9 cellular contexts compared by ENCODE assay signal in genomic region chr13:85806553-85807175, GRCh38. TPM values are rescaled to one million over a fixed set of nuclear protein-coding genes. Genes with fewer than 3 reads are reported as not detected.
A peak's percentile ranks its signal among the peaks of the same experiment; 100 is the strongest.
DNase-seq lines count a peak whose midpoint lies in the region; ATAC-seq, FAIRE-seq and TF ChIP-seq lines count a peak whose summit lies in the region.
"Had no signal": no experiment of that assay in that cellular context is flagged by ENCODE, and none has a peak within 500 bp of the region (broad histone marks: within the 10 kb centered on the region; RNA-seq: fewer than 3 reads in every experiment).

No MANE protein-coding gene starts in this region.

- H3K79me2 ChIP-seq in OCI-LY7 (ENCODE audit: insufficient read depth, low read depth, low read length), result no peaks in the 10 kb centered on the region

- ATAC-seq in activated T-cell treated with anti-CD3 and anti-CD28 coated beads, Interleukin-2, amount 50 U/mL, for 72 hours (replicated peaks in 1 of 2), result no peak

- peaks cover 6% of the 10 kb centered on the region for H3K9me3 Mint-ChIP-seq in osteocyte (ENCODE audit: unreplicated experiment)
- H3K9me3 Mint-ChIP-seq in activated T-cell treated with anti-CD3 and anti-CD28 coated beads, Interleukin-2, amount 50 U/mL, for 72 hours, result no peaks in the 10 kb centered on the region

- H3K4me2 ChIP-seq in OCI-LY7 (ENCODE audit: low read length), result no peak overlapping the region

- peak; percentile 92 for FAIRE-seq in endometrium (lab: Jason Lieb, UNC)

- H3K9me2 ChIP-seq in OCI-LY7 (ENCODE audit: insufficient read depth, low read length), result no peaks in the 10 kb centered on the region

- H3K27ac ChIP-seq in OCI-LY7 (ENCODE audit: low read depth, low read length, poor library complexity, severe bottlenecking), result no peak overlapping the region
- H3K27ac ChIP-seq: SJSA1 had no signal

- no peaks in the 10 kb centered on the region for H4K20me1 ChIP-seq in OCI-LY7 (ENCODE audit: insufficient read depth, low read length)

- H2AFZ ChIP-seq in OCI-LY7 (ENCODE audit: low read length), result no peak overlapping the region

- H3K36me3 Mint-ChIP-seq in osteocyte (ENCODE audit: unreplicated experiment), result no peaks in the 10 kb centered on the region
- no peaks in the 10 kb centered on the region for H3K36me3 Mint-ChIP-seq in activated T-cell treated with anti-CD3 and anti-CD28 coated beads, Interleukin-2, amount 50 U/mL, for 72 hours (ENCODE audit: insufficient read depth in 2 of 2)

- TF ChIP-seq CTCF in GM20000 (IDR thresholded peaks at IDR 0.05; ENCODE audit: extremely low read depth, missing control alignments), result peak; percentile 10
- peak; percentile 99 for TF ChIP-seq CTCF in OCI-LY7 (conservative IDR thresholded peaks at IDR 0.05; ENCODE audit: low read length)
- TF ChIP-seq CTCF in osteocyte (IDR thresholded peaks at IDR 0.05), result peak; percentile 81

- no peak overlapping the region for H3K4me3 Mint-ChIP-seq in osteocyte (ENCODE audit: unreplicated experiment)
- H3K4me3 Mint-ChIP-seq in activated T-cell treated with anti-CD3 and anti-CD28 coated beads, Interleukin-2, amount 50 U/mL, for 72 hours, result no peak overlapping the region

- no peaks in the 10 kb centered on the region for H3K9me3 ChIP-seq in OCI-LY7 (ENCODE audit: low read length)
- H3K9me3 ChIP-seq: SJSA1 had no signal

- DNase-seq in D341Med (ENCODE audit: low spot score) (peak; percentile 24), GM20000 (ENCODE audit: low spot score) (peak; percentile 6), HT-29 (ENCODE audit: low spot score) (peak; percentile 91), OCI-LY7 (ENCODE audit: low spot score) (peak; percentile 65), osteocyte (ENCODE audit: extremely low spot score, unreplicated experiment) (no peak), 8988T (no peak)
- no peak for DNase-seq in activated T-cell treated with anti-CD3 and anti-CD28 coated beads, Interleukin-2, amount 50 U/mL, for 72 hours

- POLR2A ChIA-PET in OCI-LY7 (lab: Charles Lee), result no interaction called here

- H3K4me1 Mint-ChIP-seq in osteocyte (ENCODE audit: unreplicated experiment), result peaks cover 14% of the 10 kb centered on the region
- H3K4me1 Mint-ChIP-seq in activated T-cell treated with anti-CD3 and anti-CD28 coated beads, Interleukin-2, amount 50 U/mL, for 72 hours (ENCODE audit: low read depth), result no peaks in the 10 kb centered on the region

- H3K27me3 Mint-ChIP-seq in osteocyte (ENCODE audit: unreplicated experiment), result peaks cover 2% of the 10 kb centered on the region
- no peaks in the 10 kb centered on the region for H3K27me3 Mint-ChIP-seq in activated T-cell treated with anti-CD3 and anti-CD28 coated beads, Interleukin-2, amount 50 U/mL, for 72 hours (ENCODE audit: low read depth)

- H3K27ac Mint-ChIP-seq in osteocyte (ENCODE audit: unreplicated experiment), result no peak overlapping the region
- H3K27ac Mint-ChIP-seq in activated T-cell treated with anti-CD3 and anti-CD28 coated beads, Interleukin-2, amount 50 U/mL, for 72 hours, result no peak overlapping the region

- BruUV-seq in OCI-LY7 (replicated peaks; lab: Mats Ljungman, UMichigan), result no TSS peak

- intact Hi-C loops in OCI-LY7 (cut with micrococcal nuclease; ENCODE audit: unreplicated experiment), result loop anchor here (1.0 to 2.0 kb wide), 2 partner anchors 890 to 910 kb away; no protein-coding TSS in a partner anchor

- H3K4me1 ChIP-seq in OCI-LY7 (ENCODE audit: insufficient read depth, low read length, poor library complexity, severe bottlenecking), result no peaks in the 10 kb centered on the region
- H3K4me1 ChIP-seq: SJSA1 had no signal

- no peak overlapping the region for H3K4me3 ChIP-seq in OCI-LY7 (ENCODE audit: low read depth, low read length, poor library complexity, severe bottlenecking)
- H3K4me3 ChIP-seq: SJSA1 had no signal

- H3K36me3 ChIP-seq in OCI-LY7 (ENCODE audit: insufficient read depth, low read length), result no peaks in the 10 kb centered on the region
- H3K36me3 ChIP-seq: SJSA1 had no signal

- CTCF ChIA-PET in OCI-LY7 (lab: Charles Lee; ENCODE audit: unreplicated experiment), result no interaction called here

RNA-seq across cellular contexts. Expression of gene SLITRK6, which starts 7.4 kb away (rescaled TPM):
- total RNA-seq in HT-29 (2014; rRNA removed; shearing (Covaris generic)), result 9.2 and 10.2 TPM in 2 replicates
- total RNA-seq in OCI-LY7 (2014; rRNA removed; shearing (Covaris generic)), result not detected in 2 replicates
- total RNA-seq in OCI-LY7 (2022) (not detected in 2 replicates), osteocyte (34.2 and 42.3 TPM in 2 replicates)
- total RNA-seq in activated T-cell treated with anti-CD3 and anti-CD28 coated beads, Interleukin-2, amount 50 U/mL, for 72 hours, result not detected

Comparison
In these comparisons a context has a peak if more than half of its experiments do, and no peak if none do; other contexts are left out.
1. DNase-seq: peak in D341Med (single experiment), GM20000 (single experiment), HT-29 (single experiment) and OCI-LY7 (single experiment); none in osteocyte (single experiment), activated T-cell treated with anti-CD3 and anti-CD28 coated beads, Interleukin-2, amount 50 U/mL, for 72 hours (0 of 2) and 8988T (single experiment).
2. CTCF ChIP-seq: peak in every context shown above with its lines; median percentile 99 in OCI-LY7; 81 in osteocyte; 10 in GM20000.
3. RNA of gene SLITRK6, which starts 7.4 kb away (total RNA-seq): 34.2 to 42.3 TPM in osteocyte and 9.2 to 10.2 TPM in HT-29; not detected in OCI-LY7 and not detected in activated T-cell treated with anti-CD3 and anti-CD28 coated beads, Interleukin-2, amount 50 U/mL, for 72 hours; every median in the first group is over 10 times any median in the second.